Comparison of ENCODE assay signal across 13 cellular contexts in genomic region chr19:655691-656090, GRCh38. TPM values are rescaled to one million over a fixed set of nuclear protein-coding genes. Genes with fewer than 3 reads are reported as not detected.
DNase-seq lines count a peak whose midpoint lies in the region; TF ChIP-seq lines count a peak whose summit lies in the region.
"Had no signal": no experiment of that assay in that cellular context is flagged by ENCODE, and none has a peak within 500 bp of the region (broad histone marks: within the 10 kb centered on the region; RNA-seq: fewer than 3 reads in every experiment).

No MANE protein-coding gene starts in this region.

- H3K27me3 Mint-ChIP-seq in glutamatergic neuron (ENCODE audit: unreplicated experiment): peaks cover 6% of the 10 kb centered on the region

- H3K4me3 ChIP-seq in HEK293 (ENCODE audit: low read depth, low read length) (no peak overlapping the region), BE2C (ENCODE audit: low read depth, low read length) (no peak overlapping the region)
- H3K4me3 ChIP-seq: BLaER1 treated with 17β-estradiol and CSF1 and Interleukin-3, amounts not matched to agents 10 nM and 100 nM had no signal

- peak overlapping the region; percentile 50 for H3K27ac Mint-ChIP-seq in glutamatergic neuron (ENCODE audit: unreplicated experiment)

- no peaks in the 10 kb centered on the region for H3K27me3 ChIP-seq in BE2C
- H3K27me3 ChIP-seq: BLaER1 treated with 17β-estradiol and CSF1 and Interleukin-3, amounts not matched to agents 10 nM and 100 nM had no signal

- CTCF ChIA-PET in HEK293 (lab: Yijun Ruan, JAX): no interaction called here

- POLR2A ChIA-PET in HEK293 (lab: Yijun Ruan, JAX): interaction anchor here (0.6 to 1.4 kb wide), 3 partner anchors 8 to 25 kb away, joined by 3 to 8 read pairs (median 3); partner anchors contain the start of gene RNF126

- TF ChIP-seq CTCF in HEK293 (tag by site-specific recombination; IDR thresholded peaks at IDR 0.05): no peak
- TF ChIP-seq CTCF in glutamatergic neuron (IDR thresholded peaks at IDR 0.05; ENCODE audit: partially characterized antibody, unreplicated experiment): no peak
- TF ChIP-seq CTCF in BE2C (IDR thresholded peaks at IDR 0.05; ENCODE audit: low read depth, low read length): no peak

- H3K4me3 Mint-ChIP-seq in glutamatergic neuron (ENCODE audit: unreplicated experiment): no peak overlapping the region

- H3K4me1 Mint-ChIP-seq in glutamatergic neuron (ENCODE audit: low read depth, unreplicated experiment): peaks cover 16% of the 10 kb centered on the region

- no peak for DNase-seq in glutamatergic neuron
- no peak for DNase-seq in kidney glomerular epithelial cell (lab: John Stamatoyannopoulos, UW)
- no peak for DNase-seq in BE2C
- DNase-seq: activated CD4-positive, alpha-beta T cell treated with anti-CD3 and anti-CD28 coated beads, Interleukin-2, amount 50 U/mL, for 1 hour; activated naive CD4-positive, alpha-beta T cell; HCEC 1CT; NCI-H446; PC-3; stimulated activated CD4-positive, alpha-beta T cell treated with anti-CD3 and anti-CD28 coated beads, Interleukin-2, amount 100 ng/mL, for 48 hours had no signal

- no peaks in the 10 kb centered on the region for H3K9me3 ChIP-seq in HEK293 (ENCODE audit: control insufficient read depth, insufficient read depth, low read depth, low read length)
- H3K9me3 ChIP-seq in BE2C: no peaks in the 10 kb centered on the region
- H3K9me3 ChIP-seq: BLaER1 treated with 17β-estradiol and CSF1 and Interleukin-3, amounts not matched to agents 10 nM and 100 nM had no signal

- H3K4me1 ChIP-seq in HEK293 (ENCODE audit: control insufficient read depth, insufficient read depth, low read length) (no peaks in the 10 kb centered on the region; the same call in 1 of the 2 replicates), BE2C (no peaks in the 10 kb centered on the region)

- no peaks in the 10 kb centered on the region for H3K36me3 Mint-ChIP-seq in glutamatergic neuron (ENCODE audit: unreplicated experiment)

- H3K36me3 ChIP-seq in HEK293 (ENCODE audit: control insufficient read depth in 2 of 2, insufficient read depth in 1 of 2, low read length in 2 of 2): peaks cover 7 to 86% of the 10 kb centered on the region in 2 experiments; a peak in 2 of 3 replicates
- peaks cover 64% of the 10 kb centered on the region for H3K36me3 ChIP-seq in BE2C

- H3K27ac ChIP-seq in HEK293 (ENCODE audit: extremely low read depth, low read depth, low read length): peak overlapping the region; percentile 31; the same call in 1 of the 2 replicates
- H3K27ac ChIP-seq: BLaER1 treated with 17β-estradiol and CSF1 and Interleukin-3, amounts not matched to agents 10 nM and 100 nM had no signal

- H3K9me3 Mint-ChIP-seq in glutamatergic neuron (ENCODE audit: unreplicated experiment): peaks cover 6% of the 10 kb centered on the region

TF ChIP-seq in HEK293, 187 proteins besides CTCF, POLR2A, EP300 and RAD21:
- TF ChIP-seq ZNF335 (tag by site-specific recombination; conservative IDR thresholded peaks at IDR 0.05) (no peak), ZNF747 (tag by site-specific recombination; IDR thresholded peaks at IDR 0.05) (no peak), ZNF354C (tag by site-specific recombination; IDR thresholded peaks at IDR 0.05; ENCODE audit: borderline replicate concordance, low read depth) (no peak), ZNF549 (tag by site-specific recombination; IDR thresholded peaks at IDR 0.05) (no peak), ZNF324 (tag by site-specific recombination; IDR thresholded peaks at IDR 0.05) (no peak), KLF17 (tag by site-specific recombination; IDR thresholded peaks at IDR 0.05) (no peak), BCL6B (tag by site-specific recombination; IDR thresholded peaks at IDR 0.05) (no peak), ZBTB1 (tag by site-specific recombination; IDR thresholded peaks at IDR 0.05) (no peak)

RNA-seq across cellular contexts. Expression of gene RNF126, which starts 7.3 kb away (rescaled TPM):
- total RNA-seq in glutamatergic neuron (ENCODE audit: unreplicated experiment): 51.7 TPM
- polyA plus RNA-seq in BE2C (2012; ENCODE audit: insufficient read depth, insufficient read length, low read depth): 208 TPM

RNA-seq across cellular contexts. Expression of gene FGF22, which starts 16.0 kb away (rescaled TPM):
- total RNA-seq in glutamatergic neuron (ENCODE audit: unreplicated experiment): 1.5 TPM
- 3.8 TPM for polyA plus RNA-seq in BE2C (2012; ENCODE audit: insufficient read depth, insufficient read length, low read depth)
- total RNA-seq: T-helper 1 cell treated with Interleukin-12 subunit alpha and Interleukin-12 subunit beta and Interleukin-4 antibody, amounts not matched to agents 30 ng/mL and 1 ng/mL, for 36 hours had no signal

RNA-seq across cellular contexts. Expression of gene FSTL3, which starts 20.5 kb away (rescaled TPM):
- total RNA-seq in glutamatergic neuron (ENCODE audit: unreplicated experiment): 10.7 TPM
- 5.4 TPM for polyA plus RNA-seq in BE2C (2012; ENCODE audit: insufficient read depth, insufficient read length, low read depth)

RNA-seq across cellular contexts. Expression of gene POLRMT, which starts 22.4 kb away (rescaled TPM):
- 79.9 TPM for total RNA-seq in glutamatergic neuron (ENCODE audit: unreplicated experiment)
- polyA plus RNA-seq in BE2C (2012; ENCODE audit: insufficient read depth, insufficient read length, low read depth): 246 TPM

RNA-seq across cellular contexts. Expression of gene PRSS57, which starts 39.6 kb away (rescaled TPM):
- total RNA-seq in glutamatergic neuron (ENCODE audit: unreplicated experiment): 0.78 TPM
- polyA plus RNA-seq in BE2C (2012; ENCODE audit: insufficient read depth, insufficient read length, low read depth): 1.0 TPM
- total RNA-seq: mesenteric fat pad; PC-3; T-helper 1 cell treated with Interleukin-12 subunit alpha and Interleukin-12 subunit beta and Interleukin-4 antibody, amounts not matched to agents 30 ng/mL and 1 ng/mL, for 36 hours had no signal
